23 cellular contexts compared by ENCODE assay signal in the genomic region with DNA sequence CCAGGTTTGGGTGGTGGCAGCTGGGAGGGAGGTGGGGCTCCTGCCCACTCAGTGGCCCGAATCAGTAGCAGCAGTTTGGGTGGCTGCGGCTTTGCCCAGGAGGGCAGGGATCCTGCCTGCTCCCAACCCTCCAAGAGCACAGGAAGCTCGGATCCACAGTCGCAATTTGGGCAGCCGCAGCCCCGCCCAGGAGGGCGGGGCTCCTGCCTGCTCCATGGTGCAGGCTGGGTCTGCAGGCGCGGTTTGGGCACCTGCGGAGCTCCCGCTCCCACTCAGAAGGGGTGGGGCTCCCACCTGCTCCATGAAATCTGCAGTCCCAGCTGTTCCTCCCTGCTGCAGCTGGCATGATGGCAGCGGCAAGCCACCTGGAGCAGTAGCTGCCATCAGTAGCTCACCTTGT. TPM values are rescaled to one million over a fixed set of nuclear protein-coding genes. Genes with fewer than 3 reads are reported as not detected.
DNase-seq lines count a peak whose midpoint lies in the region; ATAC-seq and TF ChIP-seq lines count a peak whose summit lies in the region.
"Had no signal": no experiment of that assay in that cellular context is flagged by ENCODE, and none has a peak within 500 bp of the region (broad histone marks: within the 10 kb centered on the region; RNA-seq: fewer than 3 reads in every experiment).

No MANE protein-coding gene starts in this region.

- H3K4me3 Mint-ChIP-seq in stimulated activated effector memory CD8-positive, alpha-beta T cell treated with anti-CD3 and anti-CD28 coated beads, Interleukin-12 subunit alpha, Interleukin-12 subunit beta, amount 100 ng/mL, for 72 hours, result no peak overlapping the region
- H3K4me3 Mint-ChIP-seq: stimulated activated naive B cell treated with anti-CD40 and anti-IgM and Interleukin-4, amounts not matched to agents 10 μg/mL and 1 μg/mL and 100 μg/mL, for 72 hours had no signal

- H3K27ac Mint-ChIP-seq in stimulated activated effector memory CD8-positive, alpha-beta T cell treated with anti-CD3 and anti-CD28 coated beads, Interleukin-12 subunit alpha, Interleukin-12 subunit beta, amount 100 ng/mL, for 72 hours, result no peak overlapping the region
- H3K27ac Mint-ChIP-seq: stimulated activated naive B cell treated with anti-CD40 and anti-IgM and Interleukin-4, amounts not matched to agents 10 μg/mL and 1 μg/mL and 100 μg/mL, for 72 hours had no signal

- no peaks in the 10 kb centered on the region for H3K9me3 Mint-ChIP-seq in stimulated activated effector memory CD8-positive, alpha-beta T cell treated with anti-CD3 and anti-CD28 coated beads, Interleukin-12 subunit alpha, Interleukin-12 subunit beta, amount 100 ng/mL, for 72 hours
- H3K9me3 Mint-ChIP-seq: stimulated activated naive B cell treated with anti-CD40 and anti-IgM and Interleukin-4, amounts not matched to agents 10 μg/mL and 1 μg/mL and 100 μg/mL, for 72 hours had no signal

- H3K27ac ChIP-seq in colonic mucosa, result no peak overlapping the region
- H3K27ac ChIP-seq: adrenal gland, C4-2B, gastroesophageal sphincter had no signal

- H3K4me3 ChIP-seq in colonic mucosa, result no peak overlapping the region
- H3K4me3 ChIP-seq: adrenal gland, gastroesophageal sphincter, HAP-1 had no signal

- H3K4me1 Mint-ChIP-seq in stimulated activated effector memory CD8-positive, alpha-beta T cell treated with anti-CD3 and anti-CD28 coated beads, Interleukin-12 subunit alpha, Interleukin-12 subunit beta, amount 100 ng/mL, for 72 hours, result no peaks in the 10 kb centered on the region
- H3K4me1 Mint-ChIP-seq: stimulated activated naive B cell treated with anti-CD40 and anti-IgM and Interleukin-4, amounts not matched to agents 10 μg/mL and 1 μg/mL and 100 μg/mL, for 72 hours had no signal

- H3K27me3 ChIP-seq in colonic mucosa, result peaks cover 3% of the 10 kb centered on the region
- H3K27me3 ChIP-seq: adrenal gland had no signal

- DNase-seq in NCI-H2196 (lab: John Stamatoyannopoulos, UW; ENCODE audit: unreplicated experiment) (peak; percentile 34), NCI-H2196 treated with DMSO at 0.1 percent for 48 hours (lab: John Stamatoyannopoulos, UW; ENCODE audit: unreplicated experiment) (no peak), NCI-H2029 treated with DMSO at 0.1 percent for 48 hours (lab: John Stamatoyannopoulos, UW) (peak; percentile 11), colonic mucosa (peak; percentile 18), hippocampal formation (lab: John Stamatoyannopoulos, UW) (no peak)
- DNase-seq in stimulated activated effector memory CD8-positive, alpha-beta T cell treated with anti-CD3 and anti-CD28 coated beads, Interleukin-12 subunit alpha, Interleukin-12 subunit beta, amount 100 ng/mL, for 72 hours (ENCODE audit: low spot score in 2 of 2), result no peak
- DNase-seq in stimulated activated CD4-positive, alpha-beta T cell treated with anti-CD3 and anti-CD28 coated beads, Interleukin-2, amount 100 ng/mL, for 48 hours, result no peak
- DNase-seq: ACHN; activated CD4-positive, alpha-beta T cell treated with anti-CD3 and anti-CD28 coated beads for 48 hours; activated CD8-positive, alpha-beta memory T cell treated with anti-CD3 and anti-CD28 coated beads, Interleukin-2, amount 50 U/mL, for 4 hours; activated effector memory CD4-positive, alpha-beta T cell treated with anti-CD3 and anti-CD28 coated beads, Interleukin-2, amount 50 U/mL, for 16 hours; adrenal gland; erythroblast; Karpas-422; NCI-H1092; stimulated activated naive B cell treated with anti-CD40 and anti-IgM and Interleukin-4, amounts not matched to agents 10 μg/mL and 1 μg/mL and 100 μg/mL, for 72 hours had no signal

- no peaks in the 10 kb centered on the region for H3K36me3 ChIP-seq in colonic mucosa
- H3K36me3 ChIP-seq: adrenal gland, gastroesophageal sphincter, HAP-1 had no signal

- no peaks in the 10 kb centered on the region for H3K36me3 Mint-ChIP-seq in stimulated activated effector memory CD8-positive, alpha-beta T cell treated with anti-CD3 and anti-CD28 coated beads, Interleukin-12 subunit alpha, Interleukin-12 subunit beta, amount 100 ng/mL, for 72 hours
- H3K36me3 Mint-ChIP-seq: stimulated activated naive B cell treated with anti-CD40 and anti-IgM and Interleukin-4, amounts not matched to agents 10 μg/mL and 1 μg/mL and 100 μg/mL, for 72 hours had no signal

- ATAC-seq in stimulated activated effector memory CD8-positive, alpha-beta T cell treated with anti-CD3 and anti-CD28 coated beads, Interleukin-12 subunit alpha, Interleukin-12 subunit beta, amount 100 ng/mL, for 72 hours, result peak; percentile 24
- ATAC-seq in activated CD4-positive, CD25-positive, alpha-beta regulatory T cell treated with anti-CD3 and anti-CD28 coated beads, Interleukin-2, amount 50 U/mL, for 24 hours, result no peak
- ATAC-seq: gastroesophageal sphincter; stimulated activated naive B cell treated with anti-CD40 and anti-IgM and Interleukin-4, amounts not matched to agents 10 μg/mL and 1 μg/mL and 100 μg/mL, for 72 hours had no signal

- no peaks in the 10 kb centered on the region for H3K4me1 ChIP-seq in colonic mucosa
- H3K4me1 ChIP-seq: adrenal gland, gastroesophageal sphincter, HAP-1 had no signal

- no peak for TF ChIP-seq CTCF in colonic mucosa (IDR thresholded peaks at IDR 0.05)

- H3K9me3 ChIP-seq in colonic mucosa, result no peaks in the 10 kb centered on the region
- H3K9me3 ChIP-seq: adrenal gland, HAP-1 had no signal

- intact Hi-C loops in colonic mucosa (cut with DNase I), result no loop called here

- H3K9ac ChIP-seq in colonic mucosa (ENCODE audit: low read depth in 2 of 2, low read length in 2 of 2), result no peak overlapping the region

RNA-seq across cellular contexts. Expression of a gene that starts 38.1 kb away (rescaled TPM):
- total RNA-seq in colonic mucosa, result under 1 TPM in 1 of 2 donors, not detected in 1; 0.16 TPM
- total RNA-seq: Daoy, dermis microvascular lymphatic vessel endothelial cell, gastroesophageal sphincter, RPMI7951 had no signal

Comparison
In these comparisons a context has a peak if more than half of its experiments do, and no peak if none do; other contexts are left out.
1. DNase-seq: peak in NCI-H2196 (single experiment), NCI-H2029 treated with DMSO at 0.1 percent for 48 hours (single experiment) and colonic mucosa (single experiment); none in NCI-H2196 treated with DMSO at 0.1 percent for 48 hours (single experiment), stimulated activated effector memory CD8-positive, alpha-beta T cell treated with anti-CD3 and anti-CD28 coated beads, Interleukin-12 subunit alpha, Interleukin-12 subunit beta, amount 100 ng/mL, for 72 hours (0 of 2), hippocampal formation (0 of 2) and stimulated activated CD4-positive, alpha-beta T cell treated with anti-CD3 and anti-CD28 coated beads, Interleukin-2, amount 100 ng/mL, for 48 hours (0 of 2).